ENCODE assay signal across 11 cellular contexts in the genomic region with DNA sequence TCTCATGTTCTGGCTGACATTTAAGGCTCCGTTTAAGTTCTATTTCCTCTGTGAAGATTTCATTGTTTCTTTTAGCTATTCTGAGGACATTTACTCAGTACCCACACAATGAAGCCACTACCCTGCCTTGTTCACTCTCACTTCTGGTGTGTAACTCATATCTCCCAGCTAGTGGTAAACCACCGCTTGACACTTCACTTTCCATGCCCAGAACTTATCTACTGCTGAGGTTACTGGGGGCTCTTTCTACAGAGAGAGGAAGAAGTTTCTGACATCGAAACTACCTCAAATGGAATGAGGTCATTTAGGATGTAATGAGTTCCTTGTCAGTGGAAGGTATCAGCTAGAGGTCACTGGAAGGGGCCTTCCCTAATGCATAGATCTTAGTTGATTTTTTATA.
DNase-seq lines count a peak whose midpoint lies in the region; ATAC-seq and TF ChIP-seq lines count a peak whose summit lies in the region.
"Had no signal": no experiment of that assay in that cellular context is flagged by ENCODE, and none has a peak within 500 bp of the region (broad histone marks: within the 10 kb centered on the region; RNA-seq: fewer than 3 reads in every experiment).

No MANE protein-coding gene starts in this region.

- no peak overlapping the region for H3K27ac ChIP-seq in psoas muscle
- H3K27ac ChIP-seq in spleen, result no peak overlapping the region
- no peak overlapping the region for H3K27ac ChIP-seq in breast epithelium

- H3K9me3 Mint-ChIP-seq in activated naive CD8-positive, alpha-beta T cell treated with anti-CD3 and anti-CD28 coated beads, Interleukin-2, amount 50 U/mL, for 24 hours, result peaks cover 4% of the 10 kb centered on the region

- no peaks in the 10 kb centered on the region for H3K36me3 ChIP-seq in psoas muscle (ENCODE audit: insufficient read depth in 1 of 2, low read depth in 1 of 2)
- no peaks in the 10 kb centered on the region for H3K36me3 ChIP-seq in spleen
- no peaks in the 10 kb centered on the region for H3K36me3 ChIP-seq in breast epithelium

- peak; percentile 51 for DNase-seq in activated naive CD8-positive, alpha-beta T cell treated with anti-CD3 and anti-CD28 coated beads, Interleukin-2, amount 50 U/mL, for 24 hours
- DNase-seq in dedifferentiated amniotic fluid mesenchymal stem cell (ENCODE audit: extremely low spot score) (no peak), psoas muscle (no peak), spleen (no peak), breast epithelium (ENCODE audit: low spot score in 2 of 2) (no peak)
- DNase-seq: GF-D8, mesenchymal stem cell had no signal

- ATAC-seq in GM18499 (IDR thresholded peaks at IDR 0.05; ENCODE audit: insufficient read depth, unreplicated experiment), result peak; percentile 96
- ATAC-seq in GM19397 (IDR thresholded peaks at IDR 0.05; ENCODE audit: unreplicated experiment), result peak; percentile 95
- ATAC-seq in HG03097 (IDR thresholded peaks at IDR 0.05; ENCODE audit: low FRiP score, unreplicated experiment), result peak; percentile 97
- peak; percentile 95 for ATAC-seq in activated naive CD8-positive, alpha-beta T cell treated with anti-CD3 and anti-CD28 coated beads, Interleukin-2, amount 50 U/mL, for 24 hours
- no peak for ATAC-seq in psoas muscle
- ATAC-seq: WTC11 had no signal

- H3K27me3 Mint-ChIP-seq in activated naive CD8-positive, alpha-beta T cell treated with anti-CD3 and anti-CD28 coated beads, Interleukin-2, amount 50 U/mL, for 24 hours, result peaks cover 28% of the 10 kb centered on the region

- no peaks in the 10 kb centered on the region for H3K4me1 ChIP-seq in psoas muscle
- no peaks in the 10 kb centered on the region for H3K4me1 ChIP-seq in spleen
- H3K4me1 ChIP-seq in breast epithelium, result no peaks in the 10 kb centered on the region

- H3K27me3 ChIP-seq in psoas muscle (ENCODE audit: insufficient read depth in 3 of 3, low read length in 2 of 3) (no peaks in the 10 kb centered on the region), spleen (replicated peaks in 1 of 7) (peaks cover 0 to 20% (median 0%) of the 10 kb centered on the region in 7 donors), breast epithelium (peaks cover 0 to 32% of the 10 kb centered on the region in 2 donors)

- TF ChIP-seq CTCF in psoas muscle (IDR thresholded peaks at IDR 0.05) (no peak), spleen (IDR thresholded peaks at IDR 0.05 in 8 of 11, conservative IDR thresholded peaks at IDR 0.05 in 3 of 11) (no peak), breast epithelium (IDR thresholded peaks at IDR 0.05) (no peak)

- H3K4me3 ChIP-seq in psoas muscle (no peak overlapping the region), spleen (no peak overlapping the region), breast epithelium (no peak overlapping the region)

- WGBS in psoas muscle, 3 donors, result 65 to 70% (median 70%) methylated on average over 3 of the region's 3 CpGs
- whole genome bisulfite sequencing in spleen, 5 donors, result 13 to 36% (median 27%) methylated on average over 3 of the region's 3 CpGs

- H3K4me1 Mint-ChIP-seq in activated naive CD8-positive, alpha-beta T cell treated with anti-CD3 and anti-CD28 coated beads, Interleukin-2, amount 50 U/mL, for 24 hours, result peaks cover 54% of the 10 kb centered on the region

- H3K36me3 Mint-ChIP-seq in activated naive CD8-positive, alpha-beta T cell treated with anti-CD3 and anti-CD28 coated beads, Interleukin-2, amount 50 U/mL, for 24 hours (ENCODE audit: low read depth), result peaks cover 8% of the 10 kb centered on the region
- H3K36me3 Mint-ChIP-seq: WTC11 had no signal

- H3K9me3 ChIP-seq in psoas muscle, result no peaks in the 10 kb centered on the region
- peaks cover 0 to 6% (median 0%) of the 10 kb centered on the region in 8 donors for H3K9me3 ChIP-seq in spleen
- H3K9me3 ChIP-seq in breast epithelium, result no peaks in the 10 kb centered on the region

- peak overlapping the region; percentile 58 for H3K4me3 Mint-ChIP-seq in activated naive CD8-positive, alpha-beta T cell treated with anti-CD3 and anti-CD28 coated beads, Interleukin-2, amount 50 U/mL, for 24 hours
- H3K4me3 Mint-ChIP-seq: WTC11 had no signal

- no peak for TF ChIP-seq POLR2A in spleen (IDR thresholded peaks at IDR 0.05)
- no peak for TF ChIP-seq POLR2A in breast epithelium (IDR thresholded peaks at IDR 0.05)

- intact Hi-C loops in psoas muscle (cut with DNase I) (no loop called here), spleen (cut with DNase I; ENCODE audit: low total_unique reads) (no loop called here), breast epithelium (cut with DNase I; ENCODE audit: low total_unique reads) (no loop called here)

- H3K27ac Mint-ChIP-seq in activated naive CD8-positive, alpha-beta T cell treated with anti-CD3 and anti-CD28 coated beads, Interleukin-2, amount 50 U/mL, for 24 hours, result peak overlapping the region; percentile 87
- H3K27ac Mint-ChIP-seq: WTC11 had no signal

Comparison
In these comparisons a context has a peak if more than half of its experiments do, and no peak if none do; other contexts are left out.
1. ATAC-seq: peak in GM18499 (single experiment), GM19397 (single experiment), HG03097 (single experiment) and activated naive CD8-positive, alpha-beta T cell treated with anti-CD3 and anti-CD28 coated beads, Interleukin-2, amount 50 U/mL, for 24 hours (single experiment); none in psoas muscle (0 of 4).